ENCODE assay signal across 8 cellular contexts in the genomic region with DNA sequence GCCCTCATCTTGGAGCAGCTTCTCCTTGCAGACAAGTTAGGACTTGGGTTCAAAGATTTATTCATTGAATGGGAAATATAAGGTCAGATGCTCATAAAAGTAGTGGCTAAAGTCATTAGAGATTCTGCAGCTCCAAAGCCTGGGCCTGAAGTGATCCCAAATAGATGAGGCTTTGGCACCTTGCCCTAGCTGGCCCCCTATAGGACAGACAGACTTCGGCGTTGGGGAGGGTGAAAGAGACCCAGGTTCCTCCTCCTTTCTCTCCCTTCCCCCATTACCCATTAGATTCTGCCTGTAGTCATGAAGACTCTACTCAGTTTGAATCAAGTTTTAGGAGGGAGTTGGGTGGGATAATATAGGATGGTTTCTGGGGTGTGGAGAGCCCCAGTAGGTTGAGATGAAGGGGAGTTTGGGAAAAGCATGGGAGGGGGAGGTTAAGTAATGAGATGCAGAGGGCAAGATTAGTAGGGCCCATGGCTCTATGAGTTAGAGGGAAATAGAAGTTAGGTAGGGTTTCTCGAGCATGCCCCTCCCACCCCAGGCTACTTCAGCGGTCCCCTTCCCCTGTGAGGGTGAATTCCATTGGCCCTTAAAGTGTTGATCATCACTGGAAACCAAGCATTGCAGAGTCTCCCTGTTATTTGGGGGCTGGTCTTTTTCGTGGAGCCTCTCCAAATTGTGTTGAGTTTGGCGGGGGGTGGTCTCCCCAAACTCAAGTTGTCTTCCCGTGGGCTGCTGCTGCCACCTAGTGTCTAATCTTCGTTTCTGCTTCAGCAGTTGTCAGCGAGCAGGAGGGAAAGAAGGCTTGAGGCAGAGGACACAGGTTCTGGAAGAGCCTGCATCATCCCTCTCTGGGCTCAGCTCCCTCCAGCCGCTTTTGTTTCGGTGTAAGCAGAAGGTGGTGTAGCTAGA. TPM values are rescaled to one million over a fixed set of nuclear protein-coding genes. Genes with fewer than 3 reads are reported as not detected.
A peak's percentile ranks its signal among the peaks of the same experiment; 100 is the strongest.
DNase-seq lines count a peak whose midpoint lies in the region; ATAC-seq, FAIRE-seq and TF ChIP-seq lines count a peak whose summit lies in the region.

No MANE protein-coding gene starts in this region.

- H3K9me3 ChIP-seq in T-helper 17 cell (ENCODE audit: control insufficient read depth, low read length, poor library complexity, severe bottlenecking) (no peaks in the 10 kb centered on the region), kidney (ENCODE audit: control insufficient read depth in 1 of 2, low read length in 2 of 2) (no peaks in the 10 kb centered on the region)

- intact Hi-C loops in kidney (cut with DNase I), result loop anchor here (10.0 kb wide), 1 partner anchor 301 kb away; no protein-coding TSS in a partner anchor

- TF ChIP-seq CTCF in kidney (IDR thresholded peaks at IDR 0.05; ENCODE audit: borderline replicate concordance, extremely low read depth, insufficient read depth), result peak; percentile 92

- DNase-seq in GM03348 (ENCODE audit: low spot score) (peak; percentile 73), NAMALWA (ENCODE audit: low spot score) (peak; percentile 86), T-helper 17 cell (peak in 2 of 3 donors; percentile 27 to 41), astrocyte of the hippocampus (ENCODE audit: low read depth, low spot score) (peak; percentile 76), kidney (no peak)
- peak; percentile 61 for DNase-seq in stimulated activated CD4-positive, alpha-beta T cell treated with anti-CD3 and anti-CD28 coated beads, Interleukin-4, amount 100 ng/mL, for 1 hour

- no peak overlapping the region for H3K4me3 ChIP-seq in kidney (ENCODE audit: low read length in 2 of 2)

- no peaks in the 10 kb centered on the region for H3K27me3 Mint-ChIP-seq in T-helper 17 cell

- no peak overlapping the region for H3K27ac ChIP-seq in kidney (ENCODE audit: low read depth in 2 of 2, low read length in 2 of 2)

- H3K9ac ChIP-seq in kidney (ENCODE audit: low read length in 2 of 2), result no peak overlapping the region

- peak overlapping the region; percentile 90 for H3K27ac Mint-ChIP-seq in T-helper 17 cell

- no peak for FAIRE-seq in kidney (lab: Jason Lieb, UNC)

- H3K4me1 ChIP-seq in kidney (ENCODE audit: control insufficient read depth in 1 of 2, insufficient read depth in 1 of 2, low read depth in 1 of 2, low read length in 2 of 2), result peaks cover 0 to 11% of the 10 kb centered on the region in 2 donors

- H3K4me1 Mint-ChIP-seq in T-helper 17 cell, result peaks cover 24% of the 10 kb centered on the region

- no peaks in the 10 kb centered on the region for H3K36me3 Mint-ChIP-seq in T-helper 17 cell (ENCODE audit: low read depth)

- H3K4me3 Mint-ChIP-seq in T-helper 17 cell, result peak overlapping the region; percentile 21

- ATAC-seq in T-helper 17 cell (no peak), HG02981 (IDR thresholded peaks at IDR 0.05; ENCODE audit: unreplicated experiment) (no peak), HG02610 (IDR thresholded peaks at IDR 0.05; ENCODE audit: unreplicated experiment) (no peak)

- no peaks in the 10 kb centered on the region for H3K36me3 ChIP-seq in kidney (ENCODE audit: control insufficient read depth in 1 of 2, insufficient read depth in 2 of 2, low read length in 2 of 2)

RNA-seq across cellular contexts. Expression of a gene that starts 2.1 kb away (rescaled TPM):
- total RNA-seq in T-helper 17 cell (10 to 100 TPM; 15.9 to 18.7 TPM), kidney (48.2 TPM)
- polyA plus RNA-seq in kidney (ENCODE audit: insufficient read depth, low read depth, low replicate concordance), result 8.5 TPM

RNA-seq across cellular contexts. Expression of a gene that starts 28.9 kb away (rescaled TPM):
- total RNA-seq in T-helper 17 cell (10 to 100 TPM in 1 of 2 donors, 1 to 10 TPM in 1; 3.3 to 12.6 TPM), kidney (23.3 TPM)
- polyA plus RNA-seq in kidney (ENCODE audit: insufficient read depth, low read depth, low replicate concordance), result 2.5 TPM
